ENCODE assay signal across 19 cellular contexts in the genomic region with DNA sequence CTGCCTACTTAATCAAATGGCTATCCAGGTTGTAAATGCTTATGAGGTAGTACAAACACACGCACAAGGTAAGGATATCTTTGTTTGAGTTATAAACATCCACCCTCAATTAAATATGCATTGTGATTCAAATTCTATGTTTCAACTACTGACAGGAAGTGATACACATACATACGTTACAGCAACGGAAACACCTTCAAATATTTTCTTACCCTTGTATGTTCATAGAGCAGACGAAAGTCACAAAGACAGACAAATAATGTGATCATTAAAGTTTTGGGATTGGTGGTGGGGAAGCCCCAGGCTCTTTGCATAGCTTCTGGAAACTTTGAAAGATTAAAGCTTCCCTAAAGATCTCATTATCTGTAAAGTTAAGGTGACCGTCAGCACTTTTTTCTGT.
DNase-seq lines count a peak whose midpoint lies in the region; ATAC-seq, FAIRE-seq and TF ChIP-seq lines count a peak whose summit lies in the region.
"Had no signal": no experiment of that assay in that cellular context is flagged by ENCODE, and none has a peak within 500 bp of the region (broad histone marks: within the 10 kb centered on the region; RNA-seq: fewer than 3 reads in every experiment).

No MANE protein-coding gene starts in this region.

- FAIRE-seq in small intestine (lab: Jason Lieb, UNC): no peak
- FAIRE-seq: A204.1, GM12891 had no signal

- TF ChIP-seq CTCF in left ventricle myocardium inferior (IDR thresholded peaks at IDR 0.05; ENCODE audit: borderline replicate concordance) (no peak), GM10248 (IDR thresholded peaks at IDR 0.05; ENCODE audit: control extremely low read depth, extremely low read depth, low read depth, missing control alignments) (no peak)

- H3K36me3 ChIP-seq in small intestine (ENCODE audit: control insufficient read depth in 2 of 2, insufficient read depth in 2 of 2, low read length in 2 of 2): no peaks in the 10 kb centered on the region
- H3K36me3 ChIP-seq in left ventricle myocardium inferior: no peaks in the 10 kb centered on the region

- peaks cover 10% of the 10 kb centered on the region for H3K27me3 Mint-ChIP-seq in activated CD4-positive, alpha-beta T cell treated with anti-CD3 and anti-CD28 coated beads for 36 hours
- no peaks in the 10 kb centered on the region for H3K27me3 Mint-ChIP-seq in activated CD4-positive, alpha-beta T cell treated with anti-CD3 and anti-CD28 coated beads, Interleukin-2, amount 10 ng/mL, durations not matched to agents 7 days and 5 days

- ATAC-seq in activated CD4-positive, alpha-beta T cell treated with anti-CD3 and anti-CD28 coated beads for 36 hours: peak; percentile 73
- ATAC-seq: SK-N-SH treated with all-trans-retinoic acid at 6 μM for 48 hours had no signal

- no peaks in the 10 kb centered on the region for H3K27me3 ChIP-seq in small intestine (ENCODE audit: control insufficient read depth in 2 of 2, insufficient read depth in 2 of 2, low read length in 2 of 2)
- no peaks in the 10 kb centered on the region for H3K27me3 ChIP-seq in left ventricle myocardium inferior (ENCODE audit: low read depth)

- no peak overlapping the region for H3K27ac Mint-ChIP-seq in activated CD4-positive, alpha-beta T cell treated with anti-CD3 and anti-CD28 coated beads for 36 hours
- H3K27ac Mint-ChIP-seq in activated CD4-positive, alpha-beta T cell treated with anti-CD3 and anti-CD28 coated beads, Interleukin-2, amount 10 ng/mL, durations not matched to agents 7 days and 5 days: no peak overlapping the region
- H3K27ac Mint-ChIP-seq: CD4-positive, alpha-beta T cell had no signal

- H3K27ac ChIP-seq in small intestine (ENCODE audit: low read depth in 1 of 2, low read length in 1 of 2): no peak overlapping the region
- H3K27ac ChIP-seq in left ventricle myocardium inferior (replicated peaks): no peak overlapping the region
- H3K27ac ChIP-seq: GM23248, KMS-11 had no signal

- H3K4me1 ChIP-seq in small intestine (ENCODE audit: control insufficient read depth in 2 of 2, insufficient read depth in 1 of 2, low read depth in 1 of 2, low read length in 1 of 2) (peaks cover 2 to 3% of the 10 kb centered on the region in 2 donors), left ventricle myocardium inferior (peaks cover 15% of the 10 kb centered on the region)

- POLR2A ChIA-PET in activated CD4-positive, alpha-beta T cell treated with anti-CD3 and anti-CD28 coated beads for 36 hours (lab: Charles Lee): no interaction called here
- POLR2A ChIA-PET in activated CD4-positive, alpha-beta T cell treated with anti-CD3 and anti-CD28 coated beads, Interleukin-2, amount 10 ng/mL, durations not matched to agents 7 days and 5 days (lab: Charles Lee): no interaction called here
- POLR2A ChIA-PET in GM10248 (lab: Yijun Ruan, JAX): no interaction called here

- 68 to 81% (median 75%) methylated on average over 5 of the region's 5 CpGs for whole genome bisulfite sequencing in small intestine, 3 donors

- intact Hi-C loops in activated CD4-positive, alpha-beta T cell treated with anti-CD3 and anti-CD28 coated beads for 36 hours (cut with DNase I, micrococcal nuclease): no loop called here
- intact Hi-C loops in left ventricle myocardium inferior (cut with micrococcal nuclease): no loop called here

- H3K4me3 ChIP-seq in small intestine (ENCODE audit: low read depth in 1 of 2, low read length in 2 of 2) (no peak overlapping the region), left ventricle myocardium inferior (no peak overlapping the region)
- H3K4me3 ChIP-seq: GM23248 had no signal

- H3K36me3 Mint-ChIP-seq in activated CD4-positive, alpha-beta T cell treated with anti-CD3 and anti-CD28 coated beads for 36 hours (ENCODE audit: low read depth): no peaks in the 10 kb centered on the region
- no peaks in the 10 kb centered on the region for H3K36me3 Mint-ChIP-seq in activated CD4-positive, alpha-beta T cell treated with anti-CD3 and anti-CD28 coated beads, Interleukin-2, amount 10 ng/mL, durations not matched to agents 7 days and 5 days (ENCODE audit: low read depth)

- peaks cover 9% of the 10 kb centered on the region for H3K4me1 Mint-ChIP-seq in activated CD4-positive, alpha-beta T cell treated with anti-CD3 and anti-CD28 coated beads for 36 hours
- peaks cover 2% of the 10 kb centered on the region for H3K4me1 Mint-ChIP-seq in activated CD4-positive, alpha-beta T cell treated with anti-CD3 and anti-CD28 coated beads, Interleukin-2, amount 10 ng/mL, durations not matched to agents 7 days and 5 days

- no peaks in the 10 kb centered on the region for H3K9me3 Mint-ChIP-seq in activated CD4-positive, alpha-beta T cell treated with anti-CD3 and anti-CD28 coated beads for 36 hours (ENCODE audit: low read depth)
- no peaks in the 10 kb centered on the region for H3K9me3 Mint-ChIP-seq in activated CD4-positive, alpha-beta T cell treated with anti-CD3 and anti-CD28 coated beads, Interleukin-2, amount 10 ng/mL, durations not matched to agents 7 days and 5 days
- H3K9me3 Mint-ChIP-seq: CD4-positive, alpha-beta T cell had no signal

- H3K9me3 ChIP-seq in small intestine (ENCODE audit: control insufficient read depth, low read depth): no peaks in the 10 kb centered on the region
- H3K9me3 ChIP-seq in left ventricle myocardium inferior (replicated peaks): no peaks in the 10 kb centered on the region
- H3K9me3 ChIP-seq: Caco-2 had no signal

- H3K4me3 Mint-ChIP-seq in activated CD4-positive, alpha-beta T cell treated with anti-CD3 and anti-CD28 coated beads for 36 hours: no peak overlapping the region
- H3K4me3 Mint-ChIP-seq in activated CD4-positive, alpha-beta T cell treated with anti-CD3 and anti-CD28 coated beads, Interleukin-2, amount 10 ng/mL, durations not matched to agents 7 days and 5 days: no peak overlapping the region
- H3K4me3 Mint-ChIP-seq: CD4-positive, alpha-beta T cell had no signal

- CTCF ChIA-PET in activated CD4-positive, alpha-beta T cell treated with anti-CD3 and anti-CD28 coated beads for 36 hours (lab: Charles Lee): no interaction called here
- CTCF ChIA-PET in activated CD4-positive, alpha-beta T cell treated with anti-CD3 and anti-CD28 coated beads, Interleukin-2, amount 10 ng/mL, durations not matched to agents 7 days and 5 days (lab: Charles Lee): no interaction called here
- CTCF ChIA-PET in GM10248 (lab: Yijun Ruan, JAX): no interaction called here

- no peak for DNase-seq in activated CD4-positive, alpha-beta T cell treated with anti-CD3 and anti-CD28 coated beads for 36 hours
- DNase-seq in activated CD4-positive, alpha-beta T cell treated with anti-CD3 and anti-CD28 coated beads, Interleukin-2, amount 10 ng/mL, durations not matched to agents 7 days and 5 days: no peak
- DNase-seq in NCI-H2081 treated with DMSO at 0.1 percent for 48 hours (lab: John Stamatoyannopoulos, UW) (peak; percentile 26), dermis blood vessel endothelial cell (peak; percentile 50), small intestine (peak; percentile 48), mucosa of gallbladder (ENCODE audit: low spot score) (no peak), left ventricle myocardium inferior (no peak), GM10248 (ENCODE audit: extremely low spot score) (no peak)
- DNase-seq: Caco-2; CD4-positive, alpha-beta T cell; GF-D8; GM23248; NCI-H2029; NCI-H2171; SHP77 treated with DMSO at 0.1 percent for 48 hours had no signal

Comparison
In these comparisons a context has a peak if more than half of its experiments do, and no peak if none do; other contexts are left out.
1. DNase-seq: peak in NCI-H2081 treated with DMSO at 0.1 percent for 48 hours (single experiment), dermis blood vessel endothelial cell (single experiment) and small intestine (single experiment); none in activated CD4-positive, alpha-beta T cell treated with anti-CD3 and anti-CD28 coated beads for 36 hours (single experiment), activated CD4-positive, alpha-beta T cell treated with anti-CD3 and anti-CD28 coated beads, Interleukin-2, amount 10 ng/mL, durations not matched to agents 7 days and 5 days (single experiment), mucosa of gallbladder (single experiment), left ventricle myocardium inferior (single experiment) and GM10248 (single experiment).